Comparison of ENCODE assay signal across 16 cellular contexts in the genomic region with DNA sequence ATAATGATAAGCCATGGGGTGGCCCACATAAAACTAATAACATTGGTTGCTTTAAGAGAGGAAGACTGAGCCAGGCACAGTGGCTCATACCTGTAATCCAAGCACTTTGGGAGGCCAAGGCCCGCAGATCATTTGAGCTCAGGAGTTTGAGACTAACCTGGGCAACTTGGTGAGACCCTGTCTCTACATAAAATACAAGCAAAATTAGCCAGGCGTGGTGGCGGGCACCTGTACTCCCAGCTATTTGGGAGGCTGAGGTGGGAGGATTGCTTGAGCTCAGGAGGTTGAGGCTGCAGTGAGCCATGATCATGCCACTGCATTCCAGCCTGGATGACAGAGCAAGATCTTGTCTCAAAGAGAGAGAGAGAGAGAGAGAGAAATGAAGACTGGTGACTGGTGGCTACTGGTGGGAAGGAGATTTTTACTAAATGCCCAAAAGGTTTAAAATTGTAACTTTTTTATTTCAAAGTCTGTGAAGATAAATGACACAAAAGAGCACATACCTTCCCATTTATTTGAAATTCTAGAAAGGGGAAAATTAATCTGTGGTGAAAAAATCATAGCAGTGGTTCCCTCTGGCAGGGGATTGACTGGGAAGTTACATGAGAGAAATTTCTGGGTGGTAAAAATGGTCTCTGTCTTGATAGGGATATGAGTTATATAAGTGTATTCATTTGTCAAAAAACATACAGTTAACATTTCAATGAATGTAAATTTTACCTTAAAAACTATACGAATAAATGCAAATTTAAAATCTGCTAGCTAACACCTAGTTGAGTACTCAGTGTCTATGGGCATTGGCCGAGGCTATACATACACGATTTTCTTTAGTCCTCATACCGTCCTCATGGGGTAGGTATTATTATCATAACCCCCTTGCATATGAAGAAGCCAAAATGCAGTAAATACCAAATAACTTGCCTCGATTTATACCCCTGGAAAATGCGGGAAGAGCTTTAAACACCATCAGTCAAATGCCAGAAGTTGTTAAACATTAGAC. TPM values are rescaled to one million over a fixed set of nuclear protein-coding genes. Genes with fewer than 3 reads are reported as not detected.
DNase-seq lines count a peak whose midpoint lies in the region; ATAC-seq, FAIRE-seq and TF ChIP-seq lines count a peak whose summit lies in the region.
"Had no signal": no experiment of that assay in that cellular context is flagged by ENCODE, and none has a peak within 500 bp of the region (broad histone marks: within the 10 kb centered on the region; RNA-seq: fewer than 3 reads in every experiment).

No MANE protein-coding gene starts in this region.

- ATAC-seq in Right ventricle myocardium inferior (no peak), GM12878 (no peak), aorta (ENCODE audit: low FRiP score) (no peak), HG03280 (IDR thresholded peaks at IDR 0.05; ENCODE audit: unreplicated experiment) (no peak)
- ATAC-seq: PC-3; stimulated activated memory B cell treated with anti-CD40 and anti-IgM and Interleukin-4, amounts not matched to agents 10 μg/mL and 1 μg/mL and 100 μg/mL, for 72 hours; T-helper 17 cell had no signal

- no peak for TF ChIP-seq RAD21 in GM12878 (IDR thresholded peaks at IDR 0.05; ENCODE audit: insufficient read depth, low read depth, low read length)

- intact Hi-C loops in Right ventricle myocardium inferior (cut with DNase I), result no loop called here
- intact Hi-C loops in GM12878 (cut with micrococcal nuclease; ENCODE audit: unreplicated experiment), result no loop called here
- intact Hi-C loops in aorta (cut with DNase I), result loop anchor here in 1 of 2 donors (10.0 kb wide), 1 partner anchor 309 kb away; a partner anchor contains a TSS

- in situ Hi-C loops in GM12878 (cut with MboI), result no loop called here

- H3K9me3 ChIP-seq in right atrium auricular region (no peaks in the 10 kb centered on the region), GM12878 (replicated peaks; ENCODE audit: control insufficient read depth, insufficient read depth, low read length) (no peaks in the 10 kb centered on the region), aorta (ENCODE audit: control insufficient read depth, low read length) (no peaks in the 10 kb centered on the region)
- H3K9me3 ChIP-seq: BLaER1 had no signal

- CTCF ChIA-PET in GM12878 (lab: Yijun Ruan, JAX), result interaction anchor here (0.5 to 2.3 kb wide), 7 partner anchors 10 to 1231 kb away, joined by 3 to 17 read pairs (median 4); no protein-coding TSS in a partner anchor

- no peak overlapping the region for H2AFZ ChIP-seq in GM12878 (ENCODE audit: control insufficient read depth, low read depth, low read length)

- SMC1A ChIA-PET in GM12878 (lab: Charles Lee; ENCODE audit: uncharacterized antibody, unreplicated experiment), result interaction anchor here (0.8 to 1.2 kb wide), 2 partner anchors 12 to 336 kb away, joined by 4 read pairs; no protein-coding TSS in a partner anchor

- H3K4me1 ChIP-seq in right atrium auricular region, result peaks cover 0 to 23% of the 10 kb centered on the region in 2 donors
- H3K4me1 ChIP-seq in GM12878 (ENCODE audit: control insufficient read depth, insufficient read depth, low read length), result peaks cover 4% of the 10 kb centered on the region
- no peaks in the 10 kb centered on the region for H3K4me1 ChIP-seq in aorta (ENCODE audit: control insufficient read depth in 1 of 2, insufficient read depth in 2 of 2, low read length in 2 of 2)

- H3K4me3 ChIP-seq in right atrium auricular region (no peak overlapping the region), GM12878 (no peak overlapping the region), aorta (ENCODE audit: low read length in 2 of 2) (no peak overlapping the region)
- H3K4me3 ChIP-seq: BLaER1 had no signal

- TF ChIP-seq CTCF in right atrium auricular region (IDR thresholded peaks at IDR 0.05) (no peak), GM12878 (IDR thresholded peaks at IDR 0.05 in 2 of 3, conservative IDR thresholded peaks at IDR 0.05 in 1 of 3; ENCODE audit: control insufficient read depth in 2 of 3, extremely low read depth in 1 of 3, insufficient read depth in 1 of 3, low read depth in 3 of 3, low read length in 3 of 3) (no peak)

- DNase-seq in right atrium auricular region (ENCODE audit: low spot score) (peak; percentile 63), Right ventricle myocardium inferior (ENCODE audit: missing footprints) (no peak), GM12878 (ENCODE audit: low read depth, low spot score) (no peak), mucosa of gallbladder (ENCODE audit: low spot score) (peak; percentile 12), aorta (peak; percentile 42 to 80), SW480 (ENCODE audit: low spot score) (no peak), NCI-H524 (lab: John Stamatoyannopoulos, UW) (no peak)
- DNase-seq: foreskin fibroblast; NCI-H1417; NCI-H345; PC-3; stimulated activated CD4-positive, alpha-beta T cell treated with anti-CD3 and anti-CD28 coated beads, Interleukin-2, amount 100 ng/mL, for 48 hours; T-helper 17 cell had no signal

- POLR2A ChIA-PET in GM12878 (lab: Charles Lee), result interaction anchor here (0.6 to 1.0 kb wide), 3 partner anchors 9 to 281 kb away, joined by 3 to 5 read pairs (median 4); no protein-coding TSS in a partner anchor

- H4K20me1 ChIP-seq in GM12878 (ENCODE audit: control insufficient read depth, insufficient read depth), result no peaks in the 10 kb centered on the region

- H3K36me3 ChIP-seq in right atrium auricular region (peaks cover 7% of the 10 kb centered on the region), GM12878 (ENCODE audit: control insufficient read depth in 2 of 2, insufficient read depth in 2 of 2, low read length in 1 of 2) (peaks cover 0 to 3% of the 10 kb centered on the region in 2 experiments; a peak in 2 of 4 replicates), aorta (ENCODE audit: control insufficient read depth in 1 of 2, insufficient read depth in 2 of 2, low read length in 1 of 2) (no peaks in the 10 kb centered on the region)

- RAD21 ChIA-PET in GM12878 (lab: Charles Lee; ENCODE audit: unreplicated experiment), result interaction anchor here (0.9 to 1.1 kb wide), 2 partner anchors 10 to 537 kb away, joined by 3 read pairs; no protein-coding TSS in a partner anchor

- H3K9ac ChIP-seq in GM12878 (ENCODE audit: control insufficient read depth, insufficient read depth, low read length), result no peak overlapping the region
- H3K9ac ChIP-seq: BLaER1 had no signal

- TF ChIP-seq POLR2A in GM12878 (IDR thresholded peaks at IDR 0.05; ENCODE audit: low read depth, low read length), result no peak

- no peak overlapping the region for H3K4me2 ChIP-seq in GM12878 (ENCODE audit: control insufficient read depth, insufficient read depth)
- H3K4me2 ChIP-seq: BLaER1 had no signal

- no peaks in the 10 kb centered on the region for H3K79me2 ChIP-seq in GM12878 (ENCODE audit: control insufficient read depth, insufficient read depth, low read length)

- no peak for TF ChIP-seq EP300 in GM12878 (IDR thresholded peaks at IDR 0.05; ENCODE audit: borderline replicate concordance in 1 of 2, control insufficient read depth in 1 of 2, low read depth in 2 of 2, low read length in 2 of 2)

- no peak overlapping the region for H3K27ac ChIP-seq in right atrium auricular region
- H3K27ac ChIP-seq in GM12878 (ENCODE audit: control insufficient read depth, insufficient read depth), result no peak overlapping the region
- no peak overlapping the region for H3K27ac ChIP-seq in aorta (ENCODE audit: low read depth in 1 of 2, low read length in 2 of 2)
- H3K27ac ChIP-seq: BLaER1 had no signal

- FAIRE-seq in GM12878 (lab: Jason Lieb, UNC), result no peak

- H3K27me3 ChIP-seq in right atrium auricular region (no peaks in the 10 kb centered on the region), GM12878 (replicated peaks in 1 of 2; ENCODE audit: control insufficient read depth in 2 of 2, insufficient read depth in 2 of 2, low read length in 1 of 2) (peaks cover 13 to 18% of the 10 kb centered on the region in 2 experiments), aorta (ENCODE audit: control insufficient read depth in 1 of 2, insufficient read depth in 2 of 2, low read length in 1 of 2) (no peaks in the 10 kb centered on the region)

- WGBS in GM12878 (ENCODE audit: insufficient coverage, insufficient replicate concordance, low lambda C conversion rate, missing lambda C conversion rate), result 71% methylated on average over 9 of the region's 9 CpGs
- WGBS in aorta, 2 donors, result 77 to 78% methylated on average over 9 of the region's 9 CpGs

- BruUV-seq in GM12878 (replicated peaks; lab: Mats Ljungman, UMichigan), result no TSS peak

RNA-seq across cellular contexts. Expression of a gene that starts 2.2 kb away (rescaled TPM):
- total RNA-seq in right atrium auricular region (10 to 100 TPM; 15.1 to 20.0 TPM), Right ventricle myocardium inferior (12.4 TPM), GM12878 (2014; rRNA removed) (0.22 and 0.45 TPM in 2 replicates), GM12878 (2014; rRNA removed; fragmentation: Illumina TruSeq; extraction: Trizol) (0.36 and 0.60 TPM in 2 replicates), GM12878 (2021) (1.2 and 1.4 TPM in 2 replicates), mucosa of gallbladder (64.2 TPM), aorta (10 to 100 TPM; 15.5 to 55.0 TPM)
- total RNA-seq in GM12878 (2013; cell fraction: nucleolus; rRNA removed), result 9.5 and 10.3 TPM in 2 replicates
- 1.4 TPM for polyA plus RNA-seq in GM12878 (2011; ENCODE audit: low read depth)
- polyA plus RNA-seq in GM12878 (2011; rRNA removed) (3.2 and 3.4 TPM in 2 replicates), GM12878 (2014; fragmentation: Illumina TruSeq; extraction: Trizol) (1.1 and 1.6 TPM in 2 replicates), GM12878 (2014; fragmentation: Nextera tagmentation; extraction: Ambion mirVana) (under 1 TPM; 0.20 to 0.34 TPM), GM12878 (2014; rRNA removed) (0.74 and 1.3 TPM in 2 replicates), GM12878 (2016; fragmentation: Nextera tagmentation; extraction: Ambion mirVana) (under 1 TPM; 0.70 to 0.73 TPM), aorta (1 to 10 TPM; 7.9 to 9.6 TPM)
- 1.7 and 1.9 TPM in 2 replicates for polyA plus RNA-seq in GM12878 (2011; cell fraction: cytosol; rRNA removed)
- 4.1 and 4.2 TPM in 2 replicates for polyA plus RNA-seq in GM12878 (2011; cell fraction: nucleus; rRNA removed)
- polyA plus RNA-seq in GM12878 (2012), result 1.7 and 2.6 TPM in 2 replicates
- polyA minus RNA-seq in GM12878 (2011; rRNA and poly(A)+ RNA removed), result 1.9 TPM in 2 replicates
- polyA minus RNA-seq in GM12878 (2011; cell fraction: cytosol; rRNA and poly(A)+ RNA removed), result 0.80 and 0.83 TPM in 2 replicates
- polyA minus RNA-seq in GM12878 (2011; cell fraction: nucleus; rRNA and poly(A)+ RNA removed), result 2.9 and 3.9 TPM in 2 replicates

RNA-seq across cellular contexts. Expression of a gene that starts 51.2 kb away (rescaled TPM):
- total RNA-seq in right atrium auricular region (not detected), Right ventricle myocardium inferior (4,572 TPM), GM12878 (2014; rRNA removed) (under 0.01 TPM in 2 replicates), GM12878 (2014; rRNA removed; fragmentation: Illumina TruSeq; extraction: Trizol) (20,946 and 25,634 TPM in 2 replicates), GM12878 (2021) (2,403 and 2,678 TPM in 2 replicates), mucosa of gallbladder (1,358 TPM), aorta (1,000 to 10,000 TPM; 7,231 to 8,154 TPM)
- total RNA-seq in GM12878 (2013; cell fraction: nucleolus; rRNA removed), result under 0.01 TPM in 2 replicates
- polyA plus RNA-seq in GM12878 (2011; ENCODE audit: low read depth), result not detected
- polyA plus RNA-seq in GM12878 (2011; rRNA removed) (82.4 and 113 TPM in 2 replicates), GM12878 (2014; fragmentation: Illumina TruSeq; extraction: Trizol) (not detected in 2 replicates), GM12878 (2014; fragmentation: Nextera tagmentation; extraction: Ambion mirVana) (1 to 10 TPM; 4.5 to 4.9 TPM), GM12878 (2014; rRNA removed) (not detected in 2 replicates), GM12878 (2016; fragmentation: Nextera tagmentation; extraction: Ambion mirVana) (1 to 10 TPM; 2.6 to 3.6 TPM), aorta (not detected)
- under 0.01 TPM in 1 of 2 replicates, not detected in the other for polyA plus RNA-seq in GM12878 (2011; cell fraction: cytosol; rRNA removed)
- under 0.01 TPM in 2 replicates for polyA plus RNA-seq in GM12878 (2011; cell fraction: nucleus; rRNA removed)
- polyA plus RNA-seq in GM12878 (2012), result 66.2 TPM in 1 of 2 replicates, not detected in the other
- polyA minus RNA-seq in GM12878 (2011; rRNA and poly(A)+ RNA removed), result under 0.01 and 12,429 TPM in 2 replicates
- polyA minus RNA-seq in GM12878 (2011; cell fraction: cytosol; rRNA and poly(A)+ RNA removed), result 90,580 and 95,504 TPM in 2 replicates
- polyA minus RNA-seq in GM12878 (2011; cell fraction: nucleus; rRNA and poly(A)+ RNA removed), result 67,711 and 110,374 TPM in 2 replicates

Comparison
In these comparisons a context has a peak if more than half of its experiments do, and no peak if none do; other contexts are left out.
1. DNase-seq: peak in right atrium auricular region (single experiment), mucosa of gallbladder (single experiment) and aorta (2 of 2); none in Right ventricle myocardium inferior (single experiment), GM12878 (single experiment), SW480 (single experiment) and NCI-H524 (0 of 2).